Comparison of ENCODE assay signal across 11 cellular contexts in genomic region chr22:30868663-30869385, GRCh38.
A peak's percentile ranks its signal among the peaks of the same experiment; 100 is the strongest.
DNase-seq lines count a peak whose midpoint lies in the region; ATAC-seq, FAIRE-seq and TF ChIP-seq lines count a peak whose summit lies in the region.
"Had no signal": no experiment of that assay in that cellular context is flagged by ENCODE, and none has a peak within 500 bp of the region (broad histone marks: within the 10 kb centered on the region; RNA-seq: fewer than 3 reads in every experiment).

No MANE protein-coding gene starts in this region.

- ATAC-seq in left ventricle myocardium superior (no peak), left lobe of liver (no peak), GM19463 (IDR thresholded peaks at IDR 0.05; ENCODE audit: unreplicated experiment) (no peak), GM19351 (IDR thresholded peaks at IDR 0.05; ENCODE audit: unreplicated experiment) (no peak)
- ATAC-seq: body of pancreas, T-helper 17 cell had no signal

- intact Hi-C loops in left ventricle myocardium superior (cut with micrococcal nuclease) = no loop called here

- FAIRE-seq in urothelium cell line (lab: Jason Lieb, UNC) = peak; percentile 81

- no peak for TF ChIP-seq CTCF in right atrium auricular region (IDR thresholded peaks at IDR 0.05)
- no peak for TF ChIP-seq CTCF in GM10266 (IDR thresholded peaks at IDR 0.05; ENCODE audit: control insufficient read depth, insufficient read depth, low read depth, missing control alignments)

- no peaks in the 10 kb centered on the region for H3K4me1 ChIP-seq in right atrium auricular region
- H3K4me1 ChIP-seq: body of pancreas had no signal

- H3K27me3 ChIP-seq in right atrium auricular region = no peaks in the 10 kb centered on the region
- H3K27me3 ChIP-seq: body of pancreas had no signal

- no peak overlapping the region for H3K4me3 ChIP-seq in right atrium auricular region
- H3K4me3 ChIP-seq: body of pancreas had no signal

- H3K27ac ChIP-seq in right atrium auricular region = no peak overlapping the region
- H3K27ac ChIP-seq: body of pancreas had no signal

- H3K36me3 ChIP-seq in right atrium auricular region = no peaks in the 10 kb centered on the region

- DNase-seq in left ventricle myocardium superior (peak; percentile 15), right atrium auricular region (ENCODE audit: low spot score) (no peak), astrocyte of the hippocampus (ENCODE audit: low read depth, low spot score) (peak; percentile 31), left lobe of liver (ENCODE audit: low spot score) (peak; percentile 42), urothelium cell line (ENCODE audit: low spot score) (peak; percentile 28), GM10266 (ENCODE audit: extremely low spot score) (no peak)
- DNase-seq: stimulated activated naive CD4-positive, alpha-beta T cell had no signal

- no peaks in the 10 kb centered on the region for H3K9me3 ChIP-seq in right atrium auricular region
- H3K9me3 ChIP-seq: body of pancreas had no signal

Comparison
In these comparisons a context has a peak if more than half of its experiments do, and no peak if none do; other contexts are left out.
1. DNase-seq: peak in left ventricle myocardium superior (single experiment), astrocyte of the hippocampus (single experiment), left lobe of liver (single experiment) and urothelium cell line (single experiment); none in right atrium auricular region (single experiment) and GM10266 (single experiment).